Comparison of ENCODE assay signal across 8 cellular contexts in genomic region chr14:93207468-93208308, GRCh38. TPM values are rescaled to one million over a fixed set of nuclear protein-coding genes. Genes with fewer than 3 reads are reported as not detected.
A peak's percentile ranks its signal among the peaks of the same experiment; 100 is the strongest.
DNase-seq lines count a peak whose midpoint lies in the region; ATAC-seq and TF ChIP-seq lines count a peak whose summit lies in the region.

No MANE protein-coding gene starts in this region.

- intact Hi-C loops in gastrocnemius medialis (cut with DNase I; ENCODE audit: low total_unique reads) = loop anchor here (1.0 to 5.0 kb wide), 4 partner anchors 23 to 460 kb away; partner anchors contain the start of genes BTBD7, ITPK1, LGMN and MOAP1

- H3K9ac ChIP-seq in DND-41 (ENCODE audit: low read depth, low read length) = peak overlapping the region; percentile 85

- peak; percentile 50 for TF ChIP-seq CTCF in DND-41 (IDR thresholded peaks at IDR 0.05; ENCODE audit: borderline replicate concordance, extremely low read depth, low read length, poor library complexity, severe bottlenecking)
- peak; percentile 76 for TF ChIP-seq CTCF in brain microvascular endothelial cell (IDR thresholded peaks at IDR 0.05; ENCODE audit: low read depth, low read length, missing control alignments)
- peak in 1 of 5 experiments; percentile 25 for TF ChIP-seq CTCF in gastrocnemius medialis (IDR thresholded peaks at IDR 0.05 in 4 of 5, conservative IDR thresholded peaks at IDR 0.05 in 1 of 5)

- H3K36me3 ChIP-seq in DND-41 (ENCODE audit: insufficient read depth, low read length) = peaks cover 40% of the 10 kb centered on the region
- peaks cover 3% of the 10 kb centered on the region for H3K36me3 ChIP-seq in brain microvascular endothelial cell (replicated peaks)
- peaks cover 0 to 28% of the 10 kb centered on the region in 2 donors for H3K36me3 ChIP-seq in gastrocnemius medialis

- H3K27ac ChIP-seq in DND-41 (ENCODE audit: low read length) (peak overlapping the region; percentile 88), brain microvascular endothelial cell (peak overlapping the region; percentile 2), gastrocnemius medialis (peak overlapping the region; percentile 85 to 96 (median 88))

- peaks cover 45% of the 10 kb centered on the region for H3K4me1 ChIP-seq in DND-41 (ENCODE audit: insufficient read depth, low read length)
- H3K4me1 ChIP-seq in gastrocnemius medialis = peaks cover 21 to 24% of the 10 kb centered on the region in 2 donors

- H3K4me3 ChIP-seq in DND-41 (ENCODE audit: low read depth in 1 of 2, low read length in 2 of 2) = peak overlapping the region; percentile 82 to 89
- H3K4me3 ChIP-seq in brain microvascular endothelial cell (ENCODE audit: low read depth, low read length) = peak overlapping the region; percentile 88
- H3K4me3 ChIP-seq in iPS-18c (ENCODE audit: insufficient read depth, low read depth, low read length) = peak overlapping the region; percentile 87
- H3K4me3 ChIP-seq in gastrocnemius medialis = peak overlapping the region; percentile 82 to 89 (median 87)

- DNase-seq in DND-41 (peak; percentile 66), OCI-M1 (lab: John Stamatoyannopoulos, UW) (peak; percentile 67), brain microvascular endothelial cell (peak; percentile 38), gastrocnemius medialis (peak in 1 of 2 donors; percentile 46)
- no peak for DNase-seq in activated CD4-positive, CD25-positive, alpha-beta regulatory T cell treated with anti-CD3 and anti-CD28 coated beads, Interleukin-2, amount 50 U/mL, for 72 hours

- H3K9me3 ChIP-seq in DND-41 (ENCODE audit: insufficient read depth, low read length, severe bottlenecking) = no peaks in the 10 kb centered on the region
- H3K9me3 ChIP-seq in iPS-18c (ENCODE audit: control insufficient read depth, insufficient read depth, low read length) = no peaks in the 10 kb centered on the region
- no peaks in the 10 kb centered on the region for H3K9me3 ChIP-seq in gastrocnemius medialis

- no peak for TF ChIP-seq POLR2A in gastrocnemius medialis (IDR thresholded peaks at IDR 0.05)

- peak overlapping the region; percentile 73 for H3K4me2 ChIP-seq in DND-41 (ENCODE audit: insufficient read depth, low read length)

- peak overlapping the region; percentile 81 for H2AFZ ChIP-seq in DND-41 (ENCODE audit: low read depth, low read length)

- in situ Hi-C loops in brain microvascular endothelial cell (cut with HindIII; ENCODE audit: low pct_ligation_motif_present, low sequenced_read_pairs) = no loop called here
- in situ Hi-C loops in gastrocnemius medialis (cut with MboI; ENCODE audit: low sequenced_read_pairs in 4 of 4) = loop anchor here in 1 of 4 donors (25.0 kb wide), 1 partner anchor 405 kb away; no protein-coding TSS in a partner anchor

- peaks cover 30% of the 10 kb centered on the region; the same call in 1 of the 2 replicates for H4K20me1 ChIP-seq in DND-41 (ENCODE audit: insufficient read depth, low read length)

- no peaks in the 10 kb centered on the region for H3K27me3 ChIP-seq in DND-41 (ENCODE audit: insufficient read depth, low read length, poor library complexity)
- no peaks in the 10 kb centered on the region for H3K27me3 ChIP-seq in brain microvascular endothelial cell (replicated peaks)
- no peaks in the 10 kb centered on the region for H3K27me3 ChIP-seq in gastrocnemius medialis

- ATAC-seq in DND-41 (ENCODE audit: insufficient read depth, low read depth) = peak; percentile 43
- ATAC-seq in GM19463 (IDR thresholded peaks at IDR 0.05; ENCODE audit: unreplicated experiment) = peak; percentile 45
- ATAC-seq in HG03521 (IDR thresholded peaks at IDR 0.05; ENCODE audit: unreplicated experiment) = peak; percentile 25
- ATAC-seq in gastrocnemius medialis = peak; percentile 42 to 48

- peaks cover 91% of the 10 kb centered on the region for H3K79me2 ChIP-seq in DND-41 (ENCODE audit: insufficient read depth, low read length)

RNA-seq across cellular contexts. Expression of gene UBR7, which starts 0.6 kb away (rescaled TPM):
- 10 to 100 TPM; 14.8 to 36.4 (median 27.4) TPM for total RNA-seq in gastrocnemius medialis

RNA-seq across cellular contexts. Expression of gene GON7, which starts 0.8 kb away (rescaled TPM):
- 10 to 100 TPM in 2 of 4 donors, 1 to 10 TPM in 2; 8.3 to 17.9 (median 11.1) TPM for total RNA-seq in gastrocnemius medialis

RNA-seq across cellular contexts. Expression of gene LYSET, which starts 22.6 kb away (rescaled TPM):
- total RNA-seq in gastrocnemius medialis = 10 to 100 TPM in 3 of 4 donors, 1 to 10 TPM in 1; 9.7 to 16.0 (median 14.0) TPM

RNA-seq across cellular contexts. Expression of gene MOAP1, which starts 23.0 kb away (rescaled TPM):
- total RNA-seq in gastrocnemius medialis = 10 to 100 TPM; 31.1 to 41.9 (median 32.2) TPM

Comparison
In these comparisons a context has a peak if more than half of its experiments do, and no peak if none do; other contexts are left out.
1. H3K27ac ChIP-seq: peak in every context shown above with its lines; median percentile 88 in DND-41; 88 in gastrocnemius medialis; 2 in brain microvascular endothelial cell.